1 cellular context compared by ENCODE assay signal in the genomic region with DNA sequence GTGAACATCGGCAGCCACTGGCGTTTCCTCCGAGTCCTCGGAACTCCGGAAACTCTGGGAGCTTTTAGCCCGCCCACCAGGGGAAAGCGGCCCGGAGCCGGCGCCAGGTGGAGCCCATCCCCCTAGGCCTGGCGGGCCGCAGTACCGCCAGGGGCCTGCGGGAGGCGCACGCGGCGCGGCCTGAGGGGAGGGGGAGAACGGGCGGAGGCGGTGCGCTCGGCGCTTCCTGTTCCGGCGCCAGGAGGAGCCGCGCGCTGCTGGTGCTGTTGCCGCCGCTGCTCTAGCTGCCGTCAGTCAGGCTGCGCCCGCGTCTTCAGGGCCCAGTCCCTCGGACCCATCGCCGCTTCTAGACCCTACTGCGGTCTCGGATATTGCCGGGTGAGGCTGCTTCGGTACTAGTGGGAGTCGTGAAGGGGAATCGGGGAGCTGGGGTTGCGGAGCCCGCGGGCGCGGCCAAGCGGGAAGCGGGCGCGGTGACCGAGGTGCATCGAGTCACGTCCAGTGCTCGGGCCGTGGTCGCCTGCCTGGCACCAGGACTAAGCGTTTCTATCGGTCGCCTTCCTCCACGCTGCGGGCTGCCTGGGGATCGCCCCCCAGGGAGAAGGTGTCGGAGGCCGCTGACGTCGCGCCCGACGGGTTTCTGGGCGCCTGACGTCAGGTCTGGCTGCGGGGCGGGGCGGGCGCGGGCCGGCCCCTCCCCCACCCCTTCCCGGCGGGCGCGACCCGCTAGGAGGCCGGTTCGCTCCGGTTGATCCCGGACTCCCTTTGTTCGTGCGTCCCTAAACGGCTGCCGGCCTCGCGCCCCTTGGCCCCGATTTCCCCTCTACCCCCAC.
TF ChIP-seq lines count a peak whose summit lies in the region.

A gene (plus strand): TSS at position 222 of the 833 bp plus-strand sequence. CDS start 10,037 bp downstream, outside the sequence.

TF ChIP-seq in HepG2, 621 proteins besides CTCF, POLR2A, EP300 and RAD21 (continued from another document and continues in another):
- TF ChIP-seq, protein P1, sequence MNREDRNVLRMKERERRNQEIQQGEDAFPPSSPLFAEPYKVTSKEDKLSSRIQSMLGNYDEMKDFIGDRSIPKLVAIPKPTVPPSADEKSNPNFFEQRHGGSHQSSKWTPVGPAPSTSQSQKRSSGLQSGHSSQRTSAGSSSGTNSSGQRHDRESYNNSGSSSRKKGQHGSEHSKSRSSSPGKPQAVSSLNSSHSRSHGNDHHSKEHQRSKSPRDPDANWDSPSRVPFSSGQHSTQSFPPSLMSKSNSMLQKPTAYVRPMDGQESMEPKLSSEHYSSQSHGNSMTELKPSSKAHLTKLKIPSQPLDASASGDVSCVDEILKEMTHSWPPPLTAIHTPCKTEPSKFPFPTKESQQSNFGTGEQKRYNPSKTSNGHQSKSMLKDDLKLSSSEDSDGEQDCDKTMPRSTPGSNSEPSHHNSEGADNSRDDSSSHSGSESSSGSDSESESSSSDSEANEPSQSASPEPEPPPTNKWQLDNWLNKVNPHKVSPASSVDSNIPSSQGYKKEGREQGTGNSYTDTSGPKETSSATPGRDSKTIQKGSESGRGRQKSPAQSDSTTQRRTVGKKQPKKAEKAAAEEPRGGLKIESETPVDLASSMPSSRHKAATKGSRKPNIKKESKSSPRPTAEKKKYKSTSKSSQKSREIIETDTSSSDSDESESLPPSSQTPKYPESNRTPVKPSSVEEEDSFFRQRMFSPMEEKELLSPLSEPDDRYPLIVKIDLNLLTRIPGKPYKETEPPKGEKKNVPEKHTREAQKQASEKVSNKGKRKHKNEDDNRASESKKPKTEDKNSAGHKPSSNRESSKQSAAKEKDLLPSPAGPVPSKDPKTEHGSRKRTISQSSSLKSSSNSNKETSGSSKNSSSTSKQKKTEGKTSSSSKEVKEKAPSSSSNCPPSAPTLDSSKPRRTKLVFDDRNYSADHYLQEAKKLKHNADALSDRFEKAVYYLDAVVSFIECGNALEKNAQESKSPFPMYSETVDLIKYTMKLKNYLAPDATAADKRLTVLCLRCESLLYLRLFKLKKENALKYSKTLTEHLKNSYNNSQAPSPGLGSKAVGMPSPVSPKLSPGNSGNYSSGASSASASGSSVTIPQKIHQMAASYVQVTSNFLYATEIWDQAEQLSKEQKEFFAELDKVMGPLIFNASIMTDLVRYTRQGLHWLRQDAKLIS (CRISPR knock-in tag; IDR thresholded peaks at IDR 0.05) = peak; percentile 70; the same call in 1 of the 2 replicates
- TF ChIP-seq MIER2 (CRISPR knock-in tag; IDR thresholded peaks at IDR 0.05) = no peak; the same call in 1 of the 2 replicates
- TF ChIP-seq HNRNPK (IDR thresholded peaks at IDR 0.05; ENCODE audit: low read depth, low read length, poor library complexity, severe bottlenecking) = peak; percentile 85
- TF ChIP-seq U2AF2 (IDR thresholded peaks at IDR 0.05; ENCODE audit: low read depth, low read length) = no peak
- TF ChIP-seq, protein P2, sequence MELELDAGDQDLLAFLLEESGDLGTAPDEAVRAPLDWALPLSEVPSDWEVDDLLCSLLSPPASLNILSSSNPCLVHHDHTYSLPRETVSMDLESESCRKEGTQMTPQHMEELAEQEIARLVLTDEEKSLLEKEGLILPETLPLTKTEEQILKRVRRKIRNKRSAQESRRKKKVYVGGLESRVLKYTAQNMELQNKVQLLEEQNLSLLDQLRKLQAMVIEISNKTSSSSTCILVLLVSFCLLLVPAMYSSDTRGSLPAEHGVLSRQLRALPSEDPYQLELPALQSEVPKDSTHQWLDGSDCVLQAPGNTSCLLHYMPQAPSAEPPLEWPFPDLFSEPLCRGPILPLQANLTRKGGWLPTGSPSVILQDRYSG (CRISPR knock-in tag; IDR thresholded peaks at IDR 0.05) = no peak; the same call in 1 of the 2 replicates
- TF ChIP-seq, protein P3, sequence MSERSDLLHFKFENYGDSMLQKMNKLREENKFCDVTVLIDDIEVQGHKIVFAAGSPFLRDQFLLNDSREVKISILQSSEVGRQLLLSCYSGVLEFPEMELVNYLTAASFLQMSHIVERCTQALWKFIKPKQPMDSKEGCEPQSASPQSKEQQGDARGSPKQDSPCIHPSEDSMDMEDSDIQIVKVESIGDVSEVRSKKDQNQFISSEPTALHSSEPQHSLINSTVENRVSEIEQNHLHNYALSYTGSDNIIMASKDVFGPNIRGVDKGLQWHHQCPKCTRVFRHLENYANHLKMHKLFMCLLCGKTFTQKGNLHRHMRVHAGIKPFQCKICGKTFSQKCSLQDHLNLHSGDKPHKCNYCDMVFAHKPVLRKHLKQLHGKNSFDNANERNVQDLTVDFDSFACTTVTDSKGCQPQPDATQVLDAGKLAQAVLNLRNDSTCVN (CRISPR knock-in tag; IDR thresholded peaks at IDR 0.05; ENCODE audit: borderline replicate concordance) = no peak
- TF ChIP-seq SRF (IDR thresholded peaks at IDR 0.05; ENCODE audit: low read depth, low read length) = 0 out of 2 replicates have a peak, but pooled peaks have one; percentile 11
- TF ChIP-seq ZMYM3 (CRISPR knock-in tag; IDR thresholded peaks at IDR 0.05) = peak; percentile 65
- TF ChIP-seq, protein P4, sequence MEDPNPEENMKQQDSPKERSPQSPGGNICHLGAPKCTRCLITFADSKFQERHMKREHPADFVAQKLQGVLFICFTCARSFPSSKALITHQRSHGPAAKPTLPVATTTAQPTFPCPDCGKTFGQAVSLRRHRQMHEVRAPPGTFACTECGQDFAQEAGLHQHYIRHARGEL (CRISPR knock-in tag; IDR thresholded peaks at IDR 0.05) = peak; percentile 71; the same call in 1 of the 2 replicates
- peak; percentile 71 for TF ChIP-seq ELF1 (CRISPR knock-in tag; IDR thresholded peaks at IDR 0.05)
- peak; percentile 92; the same call in 1 of the 2 replicates for TF ChIP-seq ZNF30 (CRISPR knock-in tag; IDR thresholded peaks at IDR 0.05)
- peak; percentile 86 for TF ChIP-seq CBFB (CRISPR knock-in tag; IDR thresholded peaks at IDR 0.05)
- TF ChIP-seq, protein P5, sequence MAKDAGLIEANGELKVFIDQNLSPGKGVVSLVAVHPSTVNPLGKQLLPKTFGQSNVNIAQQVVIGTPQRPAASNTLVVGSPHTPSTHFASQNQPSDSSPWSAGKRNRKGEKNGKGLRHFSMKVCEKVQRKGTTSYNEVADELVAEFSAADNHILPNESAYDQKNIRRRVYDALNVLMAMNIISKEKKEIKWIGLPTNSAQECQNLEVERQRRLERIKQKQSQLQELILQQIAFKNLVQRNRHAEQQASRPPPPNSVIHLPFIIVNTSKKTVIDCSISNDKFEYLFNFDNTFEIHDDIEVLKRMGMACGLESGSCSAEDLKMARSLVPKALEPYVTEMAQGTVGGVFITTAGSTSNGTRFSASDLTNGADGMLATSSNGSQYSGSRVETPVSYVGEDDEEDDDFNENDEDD (CRISPR knock-in tag; IDR thresholded peaks at IDR 0.05; ENCODE audit: borderline replicate concordance) = peak; percentile 64; the same call in 1 of the 2 replicates
- TF ChIP-seq JARID2 (CRISPR knock-in tag; IDR thresholded peaks at IDR 0.05; ENCODE audit: insufficient replicate concordance) = no peak
- TF ChIP-seq MTF1 (CRISPR knock-in tag; IDR thresholded peaks at IDR 0.05) = 0 out of 2 replicates have a peak, but pooled peaks have one; percentile 39
- TF ChIP-seq NCOR1 (IDR thresholded peaks at IDR 0.05; ENCODE audit: borderline replicate concordance, low read length) = no peak
- peak; percentile 87 for TF ChIP-seq PHF20 (CRISPR knock-in tag; IDR thresholded peaks at IDR 0.05)
- TF ChIP-seq XRCC5 (optimal IDR thresholded peaks at IDR 0.05; ENCODE audit: low read length) = peak; percentile 96
- no peak for TF ChIP-seq HHEX (CRISPR knock-in tag; IDR thresholded peaks at IDR 0.05)
- peak; percentile 79 for TF ChIP-seq HNRNPLL (IDR thresholded peaks at IDR 0.05; ENCODE audit: low read depth, low read length, poor library complexity, severe bottlenecking)
- TF ChIP-seq ZKSCAN5 (CRISPR knock-in tag; IDR thresholded peaks at IDR 0.05) = no peak
- TF ChIP-seq PPARG (CRISPR knock-in tag; conservative IDR thresholded peaks at IDR 0.05) = peak; percentile 69
- peak; percentile 50; the same call in 1 of the 2 replicates for TF ChIP-seq MIXL1 (CRISPR knock-in tag; IDR thresholded peaks at IDR 0.05)
- TF ChIP-seq ZNF510 (CRISPR knock-in tag; IDR thresholded peaks at IDR 0.05; ENCODE audit: low read depth) = peak; percentile 87; the same call in 1 of the 2 replicates
- TF ChIP-seq ZNF709 (CRISPR knock-in tag; IDR thresholded peaks at IDR 0.05) = peak; percentile 71; the same call in 1 of the 2 replicates
- 0 out of 2 replicates have a peak, but pooled peaks have one; percentile 40 for TF ChIP-seq HIVEP1 (CRISPR knock-in tag; IDR thresholded peaks at IDR 0.05)
- TF ChIP-seq NFATC3 (CRISPR knock-in tag; IDR thresholded peaks at IDR 0.05) = 0 out of 2 replicates have a peak, but pooled peaks have one; percentile 19
- TF ChIP-seq, protein P6, sequence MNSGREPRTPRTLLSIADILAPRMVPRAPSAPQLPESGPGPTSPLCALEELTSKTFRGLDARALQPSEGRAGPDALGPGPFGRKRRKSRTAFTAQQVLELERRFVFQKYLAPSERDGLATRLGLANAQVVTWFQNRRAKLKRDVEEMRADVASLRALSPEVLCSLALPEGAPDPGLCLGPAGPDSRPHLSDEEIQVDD (CRISPR knock-in tag; IDR thresholded peaks at IDR 0.05; ENCODE audit: borderline replicate concordance) = peak; percentile 86; the same call in 1 of the 2 replicates
- TF ChIP-seq ZNF496 (CRISPR knock-in tag; IDR thresholded peaks at IDR 0.05; ENCODE audit: insufficient replicate concordance) = no peak
- TF ChIP-seq, protein P7, sequence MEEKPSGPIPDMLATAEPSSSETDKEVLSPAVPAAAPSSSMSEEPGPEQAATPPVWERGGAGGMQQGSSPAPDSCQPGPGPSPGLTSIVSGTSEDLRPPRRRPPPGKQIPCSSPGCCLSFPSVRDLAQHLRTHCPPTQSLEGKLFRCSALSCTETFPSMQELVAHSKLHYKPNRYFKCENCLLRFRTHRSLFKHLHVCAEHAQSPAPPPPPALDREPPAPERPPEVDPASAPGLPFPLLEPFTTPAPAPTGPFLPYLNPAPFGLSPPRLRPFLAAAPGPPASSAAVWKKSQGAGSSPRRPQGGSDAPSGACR (CRISPR knock-in tag; IDR thresholded peaks at IDR 0.05) = peak; percentile 98
- TF ChIP-seq, protein P8, sequence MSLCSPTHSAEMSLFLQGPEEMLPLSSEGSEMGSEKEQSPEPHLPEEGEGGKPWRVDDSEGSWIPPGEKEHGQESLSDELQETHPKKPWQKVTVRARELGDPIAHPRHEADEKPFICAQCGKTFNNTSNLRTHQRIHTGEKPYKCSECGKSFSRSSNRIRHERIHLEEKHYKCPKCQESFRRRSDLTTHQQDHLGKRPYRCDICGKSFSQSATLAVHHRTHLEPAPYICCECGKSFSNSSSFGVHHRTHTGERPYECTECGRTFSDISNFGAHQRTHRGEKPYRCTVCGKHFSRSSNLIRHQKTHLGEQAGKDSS (CRISPR knock-in tag; IDR thresholded peaks at IDR 0.05; ENCODE audit: borderline replicate concordance, low read depth) = peak; percentile 94
- TF ChIP-seq, protein P9, sequence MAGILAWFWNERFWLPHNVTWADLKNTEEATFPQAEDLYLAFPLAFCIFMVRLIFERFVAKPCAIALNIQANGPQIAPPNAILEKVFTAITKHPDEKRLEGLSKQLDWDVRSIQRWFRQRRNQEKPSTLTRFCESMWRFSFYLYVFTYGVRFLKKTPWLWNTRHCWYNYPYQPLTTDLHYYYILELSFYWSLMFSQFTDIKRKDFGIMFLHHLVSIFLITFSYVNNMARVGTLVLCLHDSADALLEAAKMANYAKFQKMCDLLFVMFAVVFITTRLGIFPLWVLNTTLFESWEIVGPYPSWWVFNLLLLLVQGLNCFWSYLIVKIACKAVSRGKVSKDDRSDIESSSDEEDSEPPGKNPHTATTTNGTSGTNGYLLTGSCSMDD (CRISPR knock-in tag; IDR thresholded peaks at IDR 0.05) = no peak
- TF ChIP-seq CCDC6 (CRISPR knock-in tag; IDR thresholded peaks at IDR 0.05) = peak; percentile 69; the same call in 1 of the 2 replicates
- no peak for TF ChIP-seq KLF11 (CRISPR knock-in tag; IDR thresholded peaks at IDR 0.05)
- TF ChIP-seq, protein P10, sequence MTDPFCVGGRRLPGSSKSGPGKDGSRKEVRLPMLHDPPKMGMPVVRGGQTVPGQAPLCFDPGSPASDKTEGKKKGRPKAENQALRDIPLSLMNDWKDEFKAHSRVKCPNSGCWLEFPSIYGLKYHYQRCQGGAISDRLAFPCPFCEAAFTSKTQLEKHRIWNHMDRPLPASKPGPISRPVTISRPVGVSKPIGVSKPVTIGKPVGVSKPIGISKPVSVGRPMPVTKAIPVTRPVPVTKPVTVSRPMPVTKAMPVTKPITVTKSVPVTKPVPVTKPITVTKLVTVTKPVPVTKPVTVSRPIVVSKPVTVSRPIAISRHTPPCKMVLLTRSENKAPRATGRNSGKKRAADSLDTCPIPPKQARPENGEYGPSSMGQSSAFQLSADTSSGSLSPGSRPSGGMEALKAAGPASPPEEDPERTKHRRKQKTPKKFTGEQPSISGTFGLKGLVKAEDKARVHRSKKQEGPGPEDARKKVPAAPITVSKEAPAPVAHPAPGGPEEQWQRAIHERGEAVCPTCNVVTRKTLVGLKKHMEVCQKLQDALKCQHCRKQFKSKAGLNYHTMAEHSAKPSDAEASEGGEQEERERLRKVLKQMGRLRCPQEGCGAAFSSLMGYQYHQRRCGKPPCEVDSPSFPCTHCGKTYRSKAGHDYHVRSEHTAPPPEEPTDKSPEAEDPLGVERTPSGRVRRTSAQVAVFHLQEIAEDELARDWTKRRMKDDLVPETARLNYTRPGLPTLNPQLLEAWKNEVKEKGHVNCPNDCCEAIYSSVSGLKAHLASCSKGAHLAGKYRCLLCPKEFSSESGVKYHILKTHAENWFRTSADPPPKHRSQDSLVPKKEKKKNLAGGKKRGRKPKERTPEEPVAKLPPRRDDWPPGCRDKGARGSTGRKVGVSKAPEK (CRISPR knock-in tag; IDR thresholded peaks at IDR 0.05; ENCODE audit: borderline replicate concordance) = peak; percentile 86; the same call in 1 of the 2 replicates
- TF ChIP-seq, protein P11, sequence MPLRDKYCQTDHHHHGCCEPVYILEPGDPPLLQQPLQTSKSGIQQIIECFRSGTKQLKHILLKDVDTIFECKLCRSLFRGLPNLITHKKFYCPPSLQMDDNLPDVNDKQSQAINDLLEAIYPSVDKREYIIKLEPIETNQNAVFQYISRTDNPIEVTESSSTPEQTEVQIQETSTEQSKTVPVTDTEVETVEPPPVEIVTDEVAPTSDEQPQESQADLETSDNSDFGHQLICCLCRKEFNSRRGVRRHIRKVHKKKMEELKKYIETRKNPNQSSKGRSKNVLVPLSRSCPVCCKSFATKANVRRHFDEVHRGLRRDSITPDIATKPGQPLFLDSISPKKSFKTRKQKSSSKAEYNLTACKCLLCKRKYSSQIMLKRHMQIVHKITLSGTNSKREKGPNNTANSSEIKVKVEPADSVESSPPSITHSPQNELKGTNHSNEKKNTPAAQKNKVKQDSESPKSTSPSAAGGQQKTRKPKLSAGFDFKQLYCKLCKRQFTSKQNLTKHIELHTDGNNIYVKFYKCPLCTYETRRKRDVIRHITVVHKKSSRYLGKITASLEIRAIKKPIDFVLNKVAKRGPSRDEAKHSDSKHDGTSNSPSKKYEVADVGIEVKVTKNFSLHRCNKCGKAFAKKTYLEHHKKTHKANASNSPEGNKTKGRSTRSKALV (CRISPR knock-in tag; IDR thresholded peaks at IDR 0.05) = peak; percentile 55; the same call in 1 of the 2 replicates
- TF ChIP-seq PHF8 (CRISPR knock-in tag; IDR thresholded peaks at IDR 0.05) = peak; percentile 99
- TF ChIP-seq, protein P12, sequence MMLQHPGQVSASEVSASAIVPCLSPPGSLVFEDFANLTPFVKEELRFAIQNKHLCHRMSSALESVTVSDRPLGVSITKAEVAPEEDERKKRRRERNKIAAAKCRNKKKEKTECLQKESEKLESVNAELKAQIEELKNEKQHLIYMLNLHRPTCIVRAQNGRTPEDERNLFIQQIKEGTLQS (CRISPR knock-in tag; IDR thresholded peaks at IDR 0.05) = no peak
- peak; percentile 47 for TF ChIP-seq ZNF143 (CRISPR knock-in tag; IDR thresholded peaks at IDR 0.05)
- TF ChIP-seq SMAD9 (CRISPR knock-in tag; IDR thresholded peaks at IDR 0.05) = 0 out of 2 replicates have a peak, but pooled peaks have one; percentile 44
- TF ChIP-seq HOXA9 (CRISPR knock-in tag; IDR thresholded peaks at IDR 0.05; ENCODE audit: borderline replicate concordance) = no peak
- TF ChIP-seq MBD4 (IDR thresholded peaks at IDR 0.05; ENCODE audit: borderline replicate concordance, low read length) = no peak
